20 cellular contexts compared by ENCODE assay signal in the genomic region with DNA sequence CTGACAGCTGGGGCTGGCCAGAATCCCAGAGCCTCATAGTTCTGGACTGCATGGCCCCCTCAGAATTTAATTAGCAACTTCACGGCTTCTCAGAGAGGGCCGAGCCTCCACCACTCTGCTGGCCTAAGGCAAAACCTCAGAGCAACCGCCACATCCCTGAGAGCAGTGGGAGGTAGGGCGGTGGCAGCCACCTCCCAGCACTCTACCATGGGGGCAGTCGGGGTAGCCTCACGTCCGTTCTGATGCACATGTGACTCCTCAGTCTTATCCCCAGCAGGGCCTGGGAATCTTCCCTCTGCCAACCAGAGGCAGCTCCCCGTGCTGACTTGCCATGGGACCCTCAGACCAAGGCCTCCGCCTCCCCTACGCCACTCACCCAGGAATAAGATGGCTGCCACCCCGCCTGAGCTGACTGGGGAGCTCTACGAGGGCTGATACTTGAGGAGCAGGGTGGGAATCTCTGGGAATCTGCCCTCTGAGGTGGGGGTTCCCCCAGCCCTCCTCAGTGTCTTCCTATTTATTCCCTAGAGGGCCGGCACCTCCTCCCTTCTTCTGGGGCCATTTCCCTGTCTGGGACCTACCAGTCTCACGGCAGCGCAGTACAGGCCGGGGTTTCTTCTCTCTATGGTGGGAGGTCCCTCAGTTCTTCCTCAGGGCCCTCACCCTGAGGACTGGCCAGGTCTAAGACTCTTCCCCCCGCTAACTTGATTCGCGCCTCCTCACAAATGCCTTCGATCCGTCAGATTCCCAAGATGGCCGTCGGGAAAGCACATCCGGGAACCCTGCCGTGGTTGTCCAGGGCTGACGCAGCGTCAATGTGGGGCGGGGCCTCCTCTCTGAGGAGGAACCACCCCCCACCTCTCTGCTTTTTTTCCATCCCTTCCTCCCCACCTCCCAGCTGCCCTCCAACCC. TPM values are rescaled to one million over a fixed set of nuclear protein-coding genes. Genes with fewer than 3 reads are reported as not detected.
"Had no signal": no experiment of that assay in that cellular context is flagged by ENCODE, and none has a peak within 500 bp of the region (broad histone marks: within the 10 kb centered on the region; RNA-seq: fewer than 3 reads in every experiment).

Gene MAGEC2, minus strand, starts transcription at position 769 of the 912 bp plus-strand sequence. CDS start 1,303 bp downstream, outside the sequence.

- H3K27me3 Mint-ChIP-seq: activated naive CD8-positive, alpha-beta T cell treated with anti-CD3 and anti-CD28 coated beads for 36 hours; natural killer cell treated with Interleukin-12 subunit alpha and Interleukin-12 subunit beta and Interleukin-15 and Interleukin-18, amount 100 ng/mL, for 72 hours; stimulated activated naive B cell treated with anti-CD40 and anti-IgM and Interleukin-4, amounts not matched to agents 10 μg/mL and 1 μg/mL and 100 μg/mL, for 72 hours had no signal

- H3K4me3 Mint-ChIP-seq: activated naive CD8-positive, alpha-beta T cell treated with anti-CD3 and anti-CD28 coated beads for 36 hours; activated T-cell treated with anti-CD3 and anti-CD28 coated beads, Interleukin-2, amount 50 U/mL, for 24 hours; natural killer cell treated with Interleukin-12 subunit alpha and Interleukin-12 subunit beta and Interleukin-15 and Interleukin-18, amount 100 ng/mL, for 72 hours; stimulated activated naive B cell treated with anti-CD40 and anti-IgM and Interleukin-4, amounts not matched to agents 10 μg/mL and 1 μg/mL and 100 μg/mL, for 72 hours had no signal

- H3K27ac Mint-ChIP-seq: activated naive CD8-positive, alpha-beta T cell treated with anti-CD3 and anti-CD28 coated beads for 36 hours; activated T-cell treated with anti-CD3 and anti-CD28 coated beads, Interleukin-2, amount 50 U/mL, for 24 hours; natural killer cell treated with Interleukin-12 subunit alpha and Interleukin-12 subunit beta and Interleukin-15 and Interleukin-18, amount 100 ng/mL, for 72 hours; stimulated activated naive B cell treated with anti-CD40 and anti-IgM and Interleukin-4, amounts not matched to agents 10 μg/mL and 1 μg/mL and 100 μg/mL, for 72 hours had no signal

- H3K36me3 Mint-ChIP-seq: activated naive CD8-positive, alpha-beta T cell treated with anti-CD3 and anti-CD28 coated beads for 36 hours; stimulated activated naive B cell treated with anti-CD40 and anti-IgM and Interleukin-4, amounts not matched to agents 10 μg/mL and 1 μg/mL and 100 μg/mL, for 72 hours had no signal

- ATAC-seq: natural killer cell treated with Interleukin-12 subunit alpha and Interleukin-12 subunit beta and Interleukin-15 and Interleukin-18, amount 100 ng/mL, for 72 hours; stimulated activated naive B cell treated with anti-CD40 and anti-IgM and Interleukin-4, amounts not matched to agents 10 μg/mL and 1 μg/mL and 100 μg/mL, for 72 hours had no signal

- DNase-seq: activated CD8-positive, alpha-beta memory T cell treated with anti-CD3 and anti-CD28 coated beads for 24 hours; activated CD8-positive, alpha-beta memory T cell treated with anti-CD3 and anti-CD28 coated beads, Interleukin-2, amount 50 U/mL, for 4 hours; activated naive CD4-positive, alpha-beta T cell treated with Interleukin-2 at 50 U/mL for 16 hours; activated naive CD8-positive, alpha-beta T cell treated with anti-CD3 and anti-CD28 coated beads for 36 hours; activated T-cell treated with anti-CD3 and anti-CD28 coated beads, Interleukin-2, amount 50 U/mL, for 24 hours; head of caudate nucleus; hypothalamus; left ventricle myocardium inferior; mammary epithelial cell; stimulated activated CD4-positive, alpha-beta T cell treated with anti-CD3 and anti-CD28 coated beads, Interleukin-2, amount 100 ng/mL, for 48 hours; stimulated activated CD8-positive, alpha-beta memory T cell treated with anti-CD3 and anti-CD28 coated beads, Interleukin-4, amount 100 ng/mL, for 48 hours; stimulated activated naive B cell treated with anti-CD40 and anti-IgM and Interleukin-4, amounts not matched to agents 10 μg/mL and 1 μg/mL and 100 μg/mL, for 72 hours; trophoblast cell; uterus had no signal

- H3K4me1 Mint-ChIP-seq: activated naive CD8-positive, alpha-beta T cell treated with anti-CD3 and anti-CD28 coated beads for 36 hours; stimulated activated naive B cell treated with anti-CD40 and anti-IgM and Interleukin-4, amounts not matched to agents 10 μg/mL and 1 μg/mL and 100 μg/mL, for 72 hours had no signal

- H3K9me3 Mint-ChIP-seq: activated naive CD8-positive, alpha-beta T cell treated with anti-CD3 and anti-CD28 coated beads for 36 hours; activated T-cell treated with anti-CD3 and anti-CD28 coated beads, Interleukin-2, amount 50 U/mL, for 24 hours had no signal

RNA-seq across cellular contexts. Expression of gene MAGEC2, which starts in this region (rescaled TPM):
- total RNA-seq: activated naive CD8-positive, alpha-beta T cell treated with anti-CD3 and anti-CD28 coated beads for 36 hours; breast epithelium; esophagus muscularis mucosa; frontal cortex; left ventricle myocardium inferior; mammary epithelial cell; natural killer cell treated with Interleukin-12 subunit alpha and Interleukin-12 subunit beta and Interleukin-15 and Interleukin-18, amount 100 ng/mL, for 72 hours; osteocyte; temporal lobe; uterus had no signal
